ENCODE assay signal across 26 cellular contexts in genomic region chr10:121532465-121532864, GRCh38.
DNase-seq lines count a peak whose midpoint lies in the region; TF ChIP-seq lines count a peak whose summit lies in the region.
"Had no signal": no experiment of that assay in that cellular context is flagged by ENCODE, and none has a peak within 500 bp of the region (broad histone marks: within the 10 kb centered on the region; RNA-seq: fewer than 3 reads in every experiment).

No MANE protein-coding gene starts in this region.

- intact Hi-C loops in uterus (cut with DNase I; ENCODE audit: low total_unique reads) (no loop called here), CD14-positive monocyte (cut with micrococcal nuclease) (no loop called here)

- H3K27ac ChIP-seq in HUES6 (ENCODE audit: low read depth, low read length) (0 out of 2 replicates have a peak overlapping the region, but pooled peaks have one; percentile 26), cingulate gyrus (ENCODE audit: low read depth, low read length) (peak overlapping the region; percentile 96), uterus (peak overlapping the region in 1 of 2 donors; percentile 26)
- H3K27ac ChIP-seq: KMS-11, RWPE1, upper lobe of left lung had no signal

- peaks cover 0 to 2% (median 0%) of the 10 kb centered on the region in 3 donors for H3K27me3 Mint-ChIP-seq in CD14-positive monocyte (ENCODE audit: low read depth in 3 of 3)
- H3K27me3 Mint-ChIP-seq: activated naive CD4-positive, alpha-beta T cell treated with anti-CD3 and anti-CD28 coated beads, Interleukin-2, amount 50 U/mL, for 24 hours had no signal

- no peaks in the 10 kb centered on the region for H3K4me1 Mint-ChIP-seq in CD14-positive monocyte
- H3K4me1 Mint-ChIP-seq: activated naive CD4-positive, alpha-beta T cell treated with anti-CD3 and anti-CD28 coated beads, Interleukin-2, amount 50 U/mL, for 24 hours had no signal

- H3K4me1 ChIP-seq in HUES6 (ENCODE audit: control insufficient read depth, insufficient read depth, low read length): peaks cover 37% of the 10 kb centered on the region
- H3K4me1 ChIP-seq in uterus: no peaks in the 10 kb centered on the region

- H3K9me3 ChIP-seq in HUES6 (ENCODE audit: control insufficient read depth, insufficient read depth, low read depth, low read length) (no peaks in the 10 kb centered on the region), uterus (no peaks in the 10 kb centered on the region)
- H3K9me3 ChIP-seq: upper lobe of left lung had no signal

- no peaks in the 10 kb centered on the region for H3K27me3 ChIP-seq in HUES6 (ENCODE audit: control insufficient read depth, insufficient read depth, low read length)
- H3K27me3 ChIP-seq in uterus: no peaks in the 10 kb centered on the region
- H3K27me3 ChIP-seq: upper lobe of left lung had no signal

- no peak for TF ChIP-seq POLR2A in uterus (IDR thresholded peaks at IDR 0.05)

- DNase-seq in medulla oblongata (ENCODE audit: extremely low spot score) (peak; percentile 85), superior temporal gyrus (ENCODE audit: extremely low spot score) (peak; percentile 89), T1000 (lab: John Stamatoyannopoulos, UW) (no peak), uterus (no peak), cerebellar nuclear complex (lab: John Stamatoyannopoulos, UW) (no peak), CD14-positive monocyte (ENCODE audit: low spot score) (no peak)
- DNase-seq: ACHN; activated CD4-positive, alpha-beta memory T cell treated with anti-CD3 and anti-CD28 coated beads for 36 hours; activated CD4-positive, CD25-positive, alpha-beta regulatory T cell treated with anti-CD3 and anti-CD28 coated beads, Interleukin-2, amount 50 U/mL, for 72 hours; activated CD8-positive, alpha-beta memory T cell treated with anti-CD3 and anti-CD28 coated beads, Interleukin-2, amount 50 U/mL, for 4 hours; aorta; central memory CD4-positive, alpha-beta T cell; dermis blood vessel endothelial cell; DMS53; glutamatergic neuron; NCI-H1436 treated with DMSO at 0.1 percent for 48 hours; NCI-H345; NCI-H82; nephron progenitor cell; upper lobe of left lung had no signal

- TF ChIP-seq CTCF in uterus (IDR thresholded peaks at IDR 0.05): no peak
- TF ChIP-seq CTCF in CD14-positive monocyte (IDR thresholded peaks at IDR 0.05): no peak

- H3K27ac Mint-ChIP-seq in CD14-positive monocyte: no peak overlapping the region
- H3K27ac Mint-ChIP-seq: activated CD4-positive, alpha-beta memory T cell treated with anti-CD3 and anti-CD28 coated beads for 36 hours; activated naive CD4-positive, alpha-beta T cell treated with anti-CD3 and anti-CD28 coated beads, Interleukin-2, amount 50 U/mL, for 24 hours; nephron progenitor cell; stimulated activated naive CD8-positive, alpha-beta T cell treated with anti-CD3 and anti-CD28 coated beads, Interleukin-15, Interleukin-2, amounts not matched to agents 100 ng/mL and 50 ng/mL, for 24 hours had no signal

- H3K4me3 ChIP-seq in HUES6 (ENCODE audit: low read depth, low read length) (no peak overlapping the region), uterus (no peak overlapping the region)
- H3K4me3 ChIP-seq: upper lobe of left lung had no signal

- H3K36me3 ChIP-seq in HUES6 (ENCODE audit: control insufficient read depth, insufficient read depth, low read length): peaks cover 51% of the 10 kb centered on the region
- no peaks in the 10 kb centered on the region for H3K36me3 ChIP-seq in uterus
- H3K36me3 ChIP-seq: upper lobe of left lung had no signal

- H3K9me3 Mint-ChIP-seq in CD14-positive monocyte: peaks cover 0 to 6% (median 1%) of the 10 kb centered on the region in 7 donors
- H3K9me3 Mint-ChIP-seq: activated CD4-positive, alpha-beta memory T cell treated with anti-CD3 and anti-CD28 coated beads for 36 hours; activated naive CD4-positive, alpha-beta T cell treated with anti-CD3 and anti-CD28 coated beads, Interleukin-2, amount 50 U/mL, for 24 hours; nephron progenitor cell; stimulated activated naive CD8-positive, alpha-beta T cell treated with anti-CD3 and anti-CD28 coated beads, Interleukin-15, Interleukin-2, amounts not matched to agents 100 ng/mL and 50 ng/mL, for 24 hours had no signal

- no peaks in the 10 kb centered on the region for H3K36me3 Mint-ChIP-seq in CD14-positive monocyte
- H3K36me3 Mint-ChIP-seq: activated CD4-positive, alpha-beta memory T cell treated with anti-CD3 and anti-CD28 coated beads for 36 hours; activated naive CD4-positive, alpha-beta T cell treated with anti-CD3 and anti-CD28 coated beads, Interleukin-2, amount 50 U/mL, for 24 hours had no signal

- H3K4me3 Mint-ChIP-seq in CD14-positive monocyte: no peak overlapping the region
- H3K4me3 Mint-ChIP-seq: activated CD4-positive, alpha-beta memory T cell treated with anti-CD3 and anti-CD28 coated beads for 36 hours; activated naive CD4-positive, alpha-beta T cell treated with anti-CD3 and anti-CD28 coated beads, Interleukin-2, amount 50 U/mL, for 24 hours; nephron progenitor cell; stimulated activated naive CD8-positive, alpha-beta T cell treated with anti-CD3 and anti-CD28 coated beads, Interleukin-15, Interleukin-2, amounts not matched to agents 100 ng/mL and 50 ng/mL, for 24 hours had no signal

- no peak overlapping the region for H3K9ac ChIP-seq in HUES6 (ENCODE audit: low read length)
- H3K9ac ChIP-seq: KMS-11 had no signal

Comparison
In these comparisons a context has a peak if more than half of its experiments do, and no peak if none do; other contexts are left out.
1. DNase-seq: peak in medulla oblongata (single experiment) and superior temporal gyrus (single experiment); none in T1000 (single experiment), uterus (0 of 2), cerebellar nuclear complex (0 of 2) and CD14-positive monocyte (single experiment).